ENCODE assay signal across 1 cellular context in genomic region chr19:58228584-58229254, GRCh38.
TF ChIP-seq lines count a peak whose summit lies in the region.

ZNF544 (plus strand) TSS chr19:58228914; CDS start chr19:58244024, 15,110 bp downstream.

TF ChIP-seq in K562, 482 proteins besides CTCF, POLR2A, EP300 and RAD21 (continued from another document):
- TF ChIP-seq, protein P1, sequence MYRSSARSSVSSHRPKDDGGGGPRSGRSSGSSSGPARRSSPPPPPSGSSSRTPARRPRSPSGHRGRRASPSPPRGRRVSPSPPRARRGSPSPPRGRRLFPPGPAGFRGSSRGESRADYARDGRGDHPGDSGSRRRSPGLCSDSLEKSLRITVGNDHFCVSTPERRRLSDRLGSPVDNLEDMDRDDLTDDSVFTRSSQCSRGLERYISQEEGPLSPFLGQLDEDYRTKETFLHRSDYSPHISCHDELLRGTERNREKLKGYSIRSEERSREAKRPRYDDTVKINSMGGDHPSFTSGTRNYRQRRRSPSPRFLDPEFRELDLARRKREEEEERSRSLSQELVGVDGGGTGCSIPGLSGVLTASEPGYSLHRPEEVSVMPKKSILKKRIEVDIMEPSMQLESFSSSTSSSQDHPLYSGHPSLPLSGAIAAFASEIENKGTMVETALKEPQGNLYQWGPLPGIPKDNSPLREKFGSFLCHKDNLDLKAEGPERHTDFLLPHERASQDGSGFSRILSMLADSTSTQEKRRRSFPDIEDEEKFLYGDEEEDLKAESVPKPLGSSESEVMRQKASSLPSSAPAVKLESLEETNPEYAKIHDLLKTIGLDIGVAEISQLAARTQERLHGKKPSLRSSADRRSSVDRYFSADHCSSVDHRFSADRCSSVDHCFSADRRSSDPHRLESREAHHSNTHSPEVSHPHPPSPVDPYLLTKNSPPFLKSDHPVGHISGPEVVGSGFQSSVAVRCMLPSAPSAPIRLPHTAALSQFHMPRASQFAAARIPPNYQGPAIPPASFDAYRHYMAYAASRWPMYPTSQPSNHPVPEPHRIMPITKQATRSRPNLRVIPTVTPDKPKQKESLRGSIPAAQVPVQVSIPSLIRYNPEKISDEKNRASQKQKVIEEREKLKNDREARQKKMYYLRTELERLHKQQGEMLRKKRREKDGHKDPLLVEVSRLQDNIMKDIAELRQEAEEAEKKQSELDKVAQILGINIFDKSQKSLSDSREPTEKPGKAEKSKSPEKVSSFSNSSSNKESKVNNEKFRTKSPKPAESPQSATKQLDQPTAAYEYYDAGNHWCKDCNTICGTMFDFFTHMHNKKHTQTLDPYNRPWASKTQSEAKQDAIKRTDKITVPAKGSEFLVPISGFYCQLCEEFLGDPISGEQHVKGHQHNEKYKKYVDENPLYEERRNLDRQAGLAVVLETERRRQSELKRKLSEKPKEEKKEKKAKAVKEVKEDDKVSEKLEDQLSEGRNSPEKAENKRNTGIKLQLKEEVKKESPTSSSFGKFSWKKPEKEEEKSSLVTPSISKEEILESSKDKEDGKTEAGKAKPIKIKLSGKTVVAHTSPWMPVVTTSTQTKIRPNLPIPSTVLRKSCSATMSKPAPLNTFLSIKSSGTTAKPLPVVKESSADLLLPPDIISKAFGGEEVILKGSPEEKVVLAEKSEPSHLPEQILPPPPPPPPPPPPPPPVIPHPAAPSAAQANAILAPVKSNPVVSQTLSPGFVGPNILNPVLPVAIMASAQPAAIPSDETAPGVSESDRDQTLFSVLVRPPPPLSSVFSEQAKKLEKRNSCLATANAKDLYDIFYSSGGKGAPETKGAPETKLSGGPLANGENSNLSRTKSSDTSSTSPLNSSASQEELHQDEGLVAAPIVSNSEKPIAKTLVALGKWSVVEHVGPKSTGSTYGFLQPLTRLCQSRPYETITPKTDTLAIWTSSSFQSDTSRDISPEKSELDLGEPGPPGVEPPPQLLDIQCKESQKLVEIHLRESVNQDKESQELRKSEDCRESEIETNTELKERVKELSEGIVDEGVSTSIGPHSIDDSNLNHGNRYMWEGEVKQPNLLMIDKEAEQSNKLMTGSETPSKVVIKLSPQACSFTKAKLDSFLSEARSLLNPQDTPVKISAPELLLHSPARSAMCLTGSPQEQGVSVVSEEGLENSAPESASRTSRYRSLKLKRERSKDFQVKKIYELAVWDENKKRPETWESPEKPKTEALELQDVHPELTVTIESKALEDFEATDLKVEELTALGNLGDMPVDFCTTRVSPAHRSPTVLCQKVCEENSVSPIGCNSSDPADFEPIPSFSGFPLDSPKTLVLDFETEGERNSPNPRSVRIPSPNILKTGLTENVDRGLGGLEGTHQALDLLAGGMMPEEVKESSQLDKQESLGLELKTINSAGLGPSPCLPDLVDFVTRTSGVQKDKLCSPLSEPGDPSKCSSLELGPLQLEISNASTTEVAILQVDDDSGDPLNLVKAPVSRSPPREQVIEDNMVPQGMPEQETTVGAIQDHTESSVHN (IDR thresholded peaks at IDR 0.05; ENCODE audit: borderline replicate concordance in 1 of 2, low read depth in 1 of 2): no peak
- no peak for TF ChIP-seq ASH1L (IDR thresholded peaks at IDR 0.05; ENCODE audit: borderline replicate concordance, low read depth, partially characterized antibody)
- peak; percentile 71 for TF ChIP-seq ATF7 (IDR thresholded peaks at IDR 0.05)
- TF ChIP-seq ZBTB2 (IDR thresholded peaks at IDR 0.05): no peak
- no peak for TF ChIP-seq RHOXF2B (CRISPR knock-in tag; conservative IDR thresholded peaks at IDR 0.05)
- TF ChIP-seq, protein P2, sequence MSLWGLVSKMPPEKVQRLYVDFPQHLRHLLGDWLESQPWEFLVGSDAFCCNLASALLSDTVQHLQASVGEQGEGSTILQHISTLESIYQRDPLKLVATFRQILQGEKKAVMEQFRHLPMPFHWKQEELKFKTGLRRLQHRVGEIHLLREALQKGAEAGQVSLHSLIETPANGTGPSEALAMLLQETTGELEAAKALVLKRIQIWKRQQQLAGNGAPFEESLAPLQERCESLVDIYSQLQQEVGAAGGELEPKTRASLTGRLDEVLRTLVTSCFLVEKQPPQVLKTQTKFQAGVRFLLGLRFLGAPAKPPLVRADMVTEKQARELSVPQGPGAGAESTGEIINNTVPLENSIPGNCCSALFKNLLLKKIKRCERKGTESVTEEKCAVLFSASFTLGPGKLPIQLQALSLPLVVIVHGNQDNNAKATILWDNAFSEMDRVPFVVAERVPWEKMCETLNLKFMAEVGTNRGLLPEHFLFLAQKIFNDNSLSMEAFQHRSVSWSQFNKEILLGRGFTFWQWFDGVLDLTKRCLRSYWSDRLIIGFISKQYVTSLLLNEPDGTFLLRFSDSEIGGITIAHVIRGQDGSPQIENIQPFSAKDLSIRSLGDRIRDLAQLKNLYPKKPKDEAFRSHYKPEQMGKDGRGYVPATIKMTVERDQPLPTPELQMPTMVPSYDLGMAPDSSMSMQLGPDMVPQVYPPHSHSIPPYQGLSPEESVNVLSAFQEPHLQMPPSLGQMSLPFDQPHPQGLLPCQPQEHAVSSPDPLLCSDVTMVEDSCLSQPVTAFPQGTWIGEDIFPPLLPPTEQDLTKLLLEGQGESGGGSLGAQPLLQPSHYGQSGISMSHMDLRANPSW (CRISPR knock-in tag; IDR thresholded peaks at IDR 0.05): no peak
- no peak for TF ChIP-seq FOXA1 (IDR thresholded peaks at IDR 0.05; ENCODE audit: borderline replicate concordance)
- no peak for TF ChIP-seq ESRRB (CRISPR knock-in tag; IDR thresholded peaks at IDR 0.05; ENCODE audit: borderline replicate concordance)
- TF ChIP-seq ZBTB7A (IDR thresholded peaks at IDR 0.05; ENCODE audit: borderline replicate concordance, control insufficient read depth, low read depth, low read length): peak; percentile 48; the same call in 1 of the 2 replicates
- TF ChIP-seq HNRNPK (IDR thresholded peaks at IDR 0.05; ENCODE audit: low read depth, low read length, poor library complexity, severe bottlenecking): no peak
